Comparison of ENCODE assay signal across 1 cellular context in genomic region chr6:91167846-91168245, GRCh38.
TF ChIP-seq lines count a peak whose summit lies in the region.

No MANE protein-coding gene starts in this region.

TF ChIP-seq in GM23338, 12 proteins besides CTCF, POLR2A, EP300 and RAD21 (continued from another document):
- TF ChIP-seq NANOG (IDR thresholded peaks at IDR 0.05; ENCODE audit: borderline replicate concordance) (no peak), ETS1 (IDR thresholded peaks at IDR 0.05) (no peak), CREB1 (CRISPR knock-in tag; IDR thresholded peaks at IDR 0.05; ENCODE audit: low read depth) (no peak), POLR2AphosphoS5 (IDR thresholded peaks at IDR 0.05; ENCODE audit: low read depth) (no peak), REST (IDR thresholded peaks at IDR 0.05; ENCODE audit: unreplicated experiment) (no peak)
